ENCODE assay signal across 14 cellular contexts in genomic region chr1:201501144-201501543, GRCh38. TPM values are rescaled to one million over a fixed set of nuclear protein-coding genes. Genes with fewer than 3 reads are reported as not detected.
A peak's percentile ranks its signal among the peaks of the same experiment; 100 is the strongest.
DNase-seq lines count a peak whose midpoint lies in the region; ATAC-seq, FAIRE-seq and TF ChIP-seq lines count a peak whose summit lies in the region.
"Had no signal": no experiment of that assay in that cellular context is flagged by ENCODE, and none has a peak within 500 bp of the region (broad histone marks: within the 10 kb centered on the region; RNA-seq: fewer than 3 reads in every experiment).

No MANE protein-coding gene starts in this region.

- H3K9me3 ChIP-seq in duodenal mucosa (ENCODE audit: control insufficient read depth in 1 of 2, low read length in 2 of 2) (no peaks in the 10 kb centered on the region), mucosa of rectum (ENCODE audit: control insufficient read depth in 2 of 2, low read length in 2 of 2) (no peaks in the 10 kb centered on the region), tibial nerve (no peaks in the 10 kb centered on the region)

- no peak for FAIRE-seq in frontal cortex (lab: Jason Lieb, UNC)

- TF ChIP-seq EP300 in tibial nerve (IDR thresholded peaks at IDR 0.05), result no peak

- H3K27me3 ChIP-seq in duodenal mucosa (ENCODE audit: control insufficient read depth in 1 of 2, insufficient read depth in 2 of 2, low read length in 2 of 2) (no peaks in the 10 kb centered on the region), mucosa of rectum (ENCODE audit: control insufficient read depth in 2 of 2, insufficient read depth in 2 of 2, low read length in 2 of 2) (no peaks in the 10 kb centered on the region), tibial nerve (no peaks in the 10 kb centered on the region)

- peaks cover 0 to 7% of the 10 kb centered on the region in 2 donors for H3K36me3 ChIP-seq in duodenal mucosa (ENCODE audit: control insufficient read depth in 1 of 2, insufficient read depth in 2 of 2, low read length in 2 of 2)
- H3K36me3 ChIP-seq in mucosa of rectum (ENCODE audit: control insufficient read depth in 2 of 2, insufficient read depth in 2 of 2, low read length in 2 of 2), result peaks cover 8 to 10% of the 10 kb centered on the region in 2 donors
- no peaks in the 10 kb centered on the region for H3K36me3 ChIP-seq in tibial nerve

- H3K27ac ChIP-seq in duodenal mucosa (ENCODE audit: low read depth, low read length) (peak overlapping the region; percentile 40), mucosa of rectum (ENCODE audit: low read depth in 2 of 2, low read length in 2 of 2) (peak overlapping the region; percentile 44 to 80), tibial nerve (peak overlapping the region; percentile 88 to 98 (median 92))
- H3K27ac ChIP-seq: HL-60 had no signal

- TF ChIP-seq POLR2A in tibial nerve (IDR thresholded peaks at IDR 0.05), result no peak

- H3K4me1 ChIP-seq in duodenal mucosa (ENCODE audit: control insufficient read depth in 1 of 2, insufficient read depth in 2 of 2, low read length in 2 of 2) (peaks cover 53 to 54% of the 10 kb centered on the region in 2 donors), mucosa of rectum (ENCODE audit: control insufficient read depth in 2 of 2, insufficient read depth in 2 of 2, low read length in 2 of 2) (peaks cover 33 to 51% of the 10 kb centered on the region in 2 donors), tibial nerve (peaks cover 3 to 98% (median 69%) of the 10 kb centered on the region in 4 donors)

- no peak for ATAC-seq in GM21381 (IDR thresholded peaks at IDR 0.05; ENCODE audit: unreplicated experiment)
- ATAC-seq: activated CD8-positive, alpha-beta T cell treated with anti-CD3 and anti-CD28 coated beads for 36 hours; HCT116 had no signal

- H3K4me3 ChIP-seq in duodenal mucosa (ENCODE audit: low read depth in 1 of 2, low read length in 2 of 2) (no peak overlapping the region), mucosa of rectum (ENCODE audit: low read length in 2 of 2) (no peak overlapping the region), tibial nerve (peak overlapping the region in 2 of 4 donors; percentile 14)

- peak overlapping the region in 1 of 2 donors; percentile 31 for H3K9ac ChIP-seq in duodenal mucosa (ENCODE audit: low read depth in 1 of 2, low read length in 2 of 2)
- peak overlapping the region in 1 of 2 donors; percentile 4 for H3K9ac ChIP-seq in mucosa of rectum (ENCODE audit: low read depth in 1 of 2, low read length in 2 of 2)

- WGBS in tibial nerve, 2 donors, result 50 to 69% methylated on average over 8 of the region's 8 CpGs

- peak; percentile 50 for DNase-seq in RPMI7951 (ENCODE audit: low read depth)
- DNase-seq in tibial nerve (ENCODE audit: low spot score in 2 of 2), result no peak
- no peak for DNase-seq in KG1 (lab: John Stamatoyannopoulos, UW)
- DNase-seq in frontal cortex (ENCODE audit: low spot score in 2 of 2), result no peak
- DNase-seq in occipital lobe (lab: John Stamatoyannopoulos, UW), result no peak
- DNase-seq: activated CD8-positive, alpha-beta T cell treated with anti-CD3 and anti-CD28 coated beads for 36 hours; DMS79; NCI-H2029 treated with DMSO at 0.1 percent for 48 hours; SIG-M5 had no signal

- no peak for TF ChIP-seq CTCF in tibial nerve (IDR thresholded peaks at IDR 0.05)

RNA-seq across cellular contexts. Expression of gene CSRP1, which starts 5.8 kb away (rescaled TPM):
- total RNA-seq in RPMI7951 (2014; rRNA removed; shearing (Covaris generic)), result 292 and 402 TPM in 2 replicates
- total RNA-seq in tibial nerve (1,000 to 10,000 TPM in 3 of 4 donors, 100 to 1,000 TPM in 1; 548 to 1,751 (median 1,444) TPM), frontal cortex (12.2 TPM), occipital lobe (16.8 TPM)

RNA-seq across cellular contexts. Expression of gene PHLDA3, which starts 32.2 kb away (rescaled TPM):
- 6.4 and 15.8 TPM in 2 replicates for total RNA-seq in RPMI7951 (2014; rRNA removed; shearing (Covaris generic))
- total RNA-seq in tibial nerve (100 to 1,000 TPM; 243 to 301 (median 271) TPM), frontal cortex (5.7 TPM), occipital lobe (9.8 TPM)

RNA-seq across cellular contexts. Expression of gene NAV1, which starts 37.8 kb away (rescaled TPM):
- 24.7 and 27.6 TPM in 2 replicates for total RNA-seq in RPMI7951 (2014; rRNA removed; shearing (Covaris generic))
- total RNA-seq in tibial nerve, result 10 to 100 TPM; 22.9 to 49.2 (median 34.2) TPM
- 33.8 TPM for total RNA-seq in frontal cortex
- 38.8 TPM for total RNA-seq in occipital lobe

Comparison
In these comparisons a context has a peak if more than half of its experiments do, and no peak if none do; other contexts are left out.
1. H3K27ac ChIP-seq: peak in every context shown above with its lines; median percentile 92 in tibial nerve; 62 in mucosa of rectum; 40 in duodenal mucosa.
2. RNA of gene CSRP1, which starts 5.8 kb away (total RNA-seq): 548 to 1,751 TPM in tibial nerve and 292 to 402 TPM in RPMI7951; 16.8 TPM in occipital lobe (single experiment) and 12.2 TPM in frontal cortex (single experiment); every median in the first group is over 10 times any median in the second.
3. RNA of gene PHLDA3, which starts 32.2 kb away (total RNA-seq): 243 to 301 TPM in tibial nerve; 9.8 TPM in occipital lobe (single experiment), 6.4 to 15.8 TPM in RPMI7951 and 5.7 TPM in frontal cortex (single experiment); every median in the first group is over 10 times any median in the second.